10 cellular contexts compared by ENCODE assay signal in genomic region chr1:221284028-221284427, GRCh38.
DNase-seq lines count a peak whose midpoint lies in the region; TF ChIP-seq lines count a peak whose summit lies in the region.
"Had no signal": no experiment of that assay in that cellular context is flagged by ENCODE, and none has a peak within 500 bp of the region (broad histone marks: within the 10 kb centered on the region; RNA-seq: fewer than 3 reads in every experiment).

No MANE protein-coding gene starts in this region.

- POLR2A ChIA-PET in AG04449 (lab: Yijun Ruan, JAX): interaction anchor here (0.6 to 1.5 kb wide), 3 partner anchors 31 to 1181 kb away, joined by 3 to 5 read pairs (median 4); no protein-coding TSS in a partner anchor
- POLR2A ChIA-PET in activated CD4-positive, alpha-beta T cell treated with anti-CD3 and anti-CD28 coated beads, Interleukin-2, amount 10 ng/mL, durations not matched to agents 7 days and 5 days (lab: Charles Lee): no interaction called here

- H3K4me3 ChIP-seq in AG04449 (ENCODE audit: low read depth, low read length): no peak overlapping the region
- no peak overlapping the region for H3K4me3 ChIP-seq in neural progenitor cell

- H3K27ac ChIP-seq in neural progenitor cell: no peak overlapping the region

- DNase-seq in AG04449 (ENCODE audit: low read depth, low spot score) (peak; percentile 51), HT-29 (ENCODE audit: low spot score) (peak; percentile 16), SHP77 (lab: John Stamatoyannopoulos, UW) (peak; percentile 45 to 53), foreskin melanocyte (peak; percentile 60), mesenteric fat pad (ENCODE audit: low spot score) (no peak), neural progenitor cell (ENCODE audit: low spot score) (no peak), COLO668 (lab: John Stamatoyannopoulos, UW; ENCODE audit: unreplicated experiment) (no peak)
- DNase-seq in activated CD4-positive, alpha-beta T cell treated with anti-CD3 and anti-CD28 coated beads, Interleukin-2, amount 10 ng/mL, durations not matched to agents 7 days and 5 days: no peak
- DNase-seq: activated gamma-delta T cell; CD4-positive, CD25-positive, alpha-beta regulatory T cell had no signal

- H3K4me2 ChIP-seq in neural progenitor cell: no peak overlapping the region

- no peaks in the 10 kb centered on the region for H3K9me3 ChIP-seq in neural progenitor cell (ENCODE audit: low read depth)

- H3K27me3 Mint-ChIP-seq in neural progenitor cell (ENCODE audit: insufficient read depth, low read depth): peaks cover 9% of the 10 kb centered on the region
- peaks cover 1% of the 10 kb centered on the region for H3K27me3 Mint-ChIP-seq in activated CD4-positive, alpha-beta T cell treated with anti-CD3 and anti-CD28 coated beads, Interleukin-2, amount 10 ng/mL, durations not matched to agents 7 days and 5 days
- H3K27me3 Mint-ChIP-seq: CD4-positive, CD25-positive, alpha-beta regulatory T cell had no signal

- TF ChIP-seq CTCF in AG04449 (IDR thresholded peaks at IDR 0.05; ENCODE audit: insufficient read depth, low read length, missing control alignments): no peak
- TF ChIP-seq CTCF in neural progenitor cell (IDR thresholded peaks at IDR 0.05): no peak

- H4K20me1 ChIP-seq in neural progenitor cell (ENCODE audit: low read depth): no peaks in the 10 kb centered on the region

- H3K4me1 Mint-ChIP-seq in neural progenitor cell: peaks cover 29% of the 10 kb centered on the region
- no peaks in the 10 kb centered on the region for H3K4me1 Mint-ChIP-seq in activated CD4-positive, alpha-beta T cell treated with anti-CD3 and anti-CD28 coated beads, Interleukin-2, amount 10 ng/mL, durations not matched to agents 7 days and 5 days
- H3K4me1 Mint-ChIP-seq: CD4-positive, CD25-positive, alpha-beta regulatory T cell had no signal

- H3K27ac Mint-ChIP-seq in neural progenitor cell: no peak overlapping the region
- H3K27ac Mint-ChIP-seq in activated CD4-positive, alpha-beta T cell treated with anti-CD3 and anti-CD28 coated beads, Interleukin-2, amount 10 ng/mL, durations not matched to agents 7 days and 5 days: no peak overlapping the region
- H3K27ac Mint-ChIP-seq: CD4-positive, CD25-positive, alpha-beta regulatory T cell had no signal

- H3K4me3 Mint-ChIP-seq in neural progenitor cell: no peak overlapping the region
- H3K4me3 Mint-ChIP-seq in activated CD4-positive, alpha-beta T cell treated with anti-CD3 and anti-CD28 coated beads, Interleukin-2, amount 10 ng/mL, durations not matched to agents 7 days and 5 days: no peak overlapping the region
- H3K4me3 Mint-ChIP-seq: CD4-positive, CD25-positive, alpha-beta regulatory T cell had no signal

- no peaks in the 10 kb centered on the region for H3K36me3 ChIP-seq in neural progenitor cell

- no peak overlapping the region for H2AFZ ChIP-seq in neural progenitor cell (replicated peaks)

- peaks cover 6% of the 10 kb centered on the region for H3F3A ChIP-seq in neural progenitor cell (ENCODE audit: low read depth)

- H3K9me3 Mint-ChIP-seq in neural progenitor cell: peaks cover 18% of the 10 kb centered on the region
- no peaks in the 10 kb centered on the region for H3K9me3 Mint-ChIP-seq in activated CD4-positive, alpha-beta T cell treated with anti-CD3 and anti-CD28 coated beads, Interleukin-2, amount 10 ng/mL, durations not matched to agents 7 days and 5 days

- H3K36me3 Mint-ChIP-seq in neural progenitor cell: no peaks in the 10 kb centered on the region
- no peaks in the 10 kb centered on the region for H3K36me3 Mint-ChIP-seq in activated CD4-positive, alpha-beta T cell treated with anti-CD3 and anti-CD28 coated beads, Interleukin-2, amount 10 ng/mL, durations not matched to agents 7 days and 5 days (ENCODE audit: low read depth)
- H3K36me3 Mint-ChIP-seq: CD4-positive, CD25-positive, alpha-beta regulatory T cell had no signal

- CTCF ChIA-PET in AG04449 (lab: Yijun Ruan, JAX): interaction anchor here (0.9 to 2.7 kb wide), 6 partner anchors 12 to 152 kb away, joined by 3 to 13 read pairs (median 6); no protein-coding TSS in a partner anchor
- CTCF ChIA-PET in activated CD4-positive, alpha-beta T cell treated with anti-CD3 and anti-CD28 coated beads, Interleukin-2, amount 10 ng/mL, durations not matched to agents 7 days and 5 days (lab: Charles Lee): no interaction called here

- H3K9ac ChIP-seq in neural progenitor cell: no peak overlapping the region

- H3K4me1 ChIP-seq in neural progenitor cell: peaks cover 8% of the 10 kb centered on the region

- no peaks in the 10 kb centered on the region for H3K79me2 ChIP-seq in neural progenitor cell (ENCODE audit: low read depth)

- H3K27me3 ChIP-seq in neural progenitor cell: no peaks in the 10 kb centered on the region

Comparison
In these comparisons a context has a peak if more than half of its experiments do, and no peak if none do; other contexts are left out.
1. DNase-seq: peak in AG04449 (single experiment), HT-29 (single experiment), SHP77 (2 of 2) and foreskin melanocyte (single experiment); none in mesenteric fat pad (single experiment), neural progenitor cell (single experiment), activated CD4-positive, alpha-beta T cell treated with anti-CD3 and anti-CD28 coated beads, Interleukin-2, amount 10 ng/mL, durations not matched to agents 7 days and 5 days (single experiment) and COLO668 (single experiment).